ENCODE assay signal across 13 cellular contexts in the genomic region with DNA sequence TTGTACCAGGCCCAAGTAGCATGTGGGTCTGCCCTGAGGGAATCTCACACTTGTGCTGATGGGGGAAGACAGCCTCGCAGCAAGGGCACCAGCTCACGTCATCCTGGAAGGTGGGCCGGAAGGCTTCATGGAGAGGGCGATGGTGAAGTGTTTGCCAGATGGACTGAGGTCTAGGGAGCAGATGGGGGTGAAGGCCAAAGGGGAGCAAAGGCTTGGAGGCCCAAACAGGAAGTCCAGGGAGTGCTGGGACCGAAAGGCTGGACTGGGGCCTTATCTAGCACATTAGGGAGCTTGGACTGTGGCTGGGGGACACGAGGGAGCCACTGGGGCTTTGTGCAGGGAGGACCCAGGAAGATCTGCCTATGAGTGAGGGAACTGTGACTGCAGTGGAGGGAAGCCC. TPM values are rescaled to one million over a fixed set of nuclear protein-coding genes. Genes with fewer than 3 reads are reported as not detected.
DNase-seq lines count a peak whose midpoint lies in the region; ATAC-seq and TF ChIP-seq lines count a peak whose summit lies in the region.
"Had no signal": no experiment of that assay in that cellular context is flagged by ENCODE, and none has a peak within 500 bp of the region (broad histone marks: within the 10 kb centered on the region; RNA-seq: fewer than 3 reads in every experiment).

No MANE protein-coding gene starts in this region.

- POLR2A ChIA-PET in WTC11 (lab: Charles Lee): no interaction called here

- CTCF ChIA-PET in WTC11 (lab: Charles Lee): interaction anchor here (1.3 to 6.8 kb wide), 8 partner anchors 8 to 231 kb away, joined by 3 to 143 read pairs (median 8); a partner anchor contains a TSS

- DNase-seq in activated naive CD8-positive, alpha-beta T cell treated with anti-CD3 and anti-CD28 coated beads for 36 hours: no peak
- no peak for DNase-seq in WTC11 (ENCODE audit: low spot score)
- no peak for DNase-seq in MV-4-11 (lab: John Stamatoyannopoulos, UW)
- no peak for DNase-seq in sciatic nerve (ENCODE audit: low spot score)
- DNase-seq: anterior cingulate cortex; foreskin fibroblast; NCI-H1105; stimulated activated CD4-positive, alpha-beta T cell treated with anti-CD3 and anti-CD28 coated beads, Interleukin-4, amount 100 ng/mL, for 1 hour; stomach had no signal

- H3K27ac Mint-ChIP-seq in activated naive CD8-positive, alpha-beta T cell: peak overlapping the region; percentile 41
- H3K27ac Mint-ChIP-seq in activated naive CD8-positive, alpha-beta T cell treated with anti-CD3 and anti-CD28 coated beads for 36 hours: no peak overlapping the region
- H3K27ac Mint-ChIP-seq in WTC11: no peak overlapping the region
- H3K27ac Mint-ChIP-seq in stimulated activated memory B cell treated with anti-CD40 and anti-IgM and Interleukin-4, amounts not matched to agents 10 μg/mL and 1 μg/mL and 100 μg/mL, for 72 hours: peak overlapping the region; percentile 96

- H3K4me3 Mint-ChIP-seq in activated naive CD8-positive, alpha-beta T cell: peak overlapping the region; percentile 53
- no peak overlapping the region for H3K4me3 Mint-ChIP-seq in activated naive CD8-positive, alpha-beta T cell treated with anti-CD3 and anti-CD28 coated beads for 36 hours
- H3K4me3 Mint-ChIP-seq in WTC11: peak overlapping the region; percentile 64
- peak overlapping the region; percentile 80 for H3K4me3 Mint-ChIP-seq in stimulated activated memory B cell treated with anti-CD40 and anti-IgM and Interleukin-4, amounts not matched to agents 10 μg/mL and 1 μg/mL and 100 μg/mL, for 72 hours

- H3K9me3 Mint-ChIP-seq in activated naive CD8-positive, alpha-beta T cell (ENCODE audit: low read depth): no peaks in the 10 kb centered on the region
- no peaks in the 10 kb centered on the region for H3K9me3 Mint-ChIP-seq in activated naive CD8-positive, alpha-beta T cell treated with anti-CD3 and anti-CD28 coated beads for 36 hours
- H3K9me3 Mint-ChIP-seq in WTC11: no peaks in the 10 kb centered on the region
- no peaks in the 10 kb centered on the region for H3K9me3 Mint-ChIP-seq in stimulated activated memory B cell treated with anti-CD40 and anti-IgM and Interleukin-4, amounts not matched to agents 10 μg/mL and 1 μg/mL and 100 μg/mL, for 72 hours

- no peak for ATAC-seq in WTC11
- no peak for ATAC-seq in stimulated activated memory B cell treated with anti-CD40 and anti-IgM and Interleukin-4, amounts not matched to agents 10 μg/mL and 1 μg/mL and 100 μg/mL, for 72 hours
- ATAC-seq in sciatic nerve: no peak

- H3K27me3 Mint-ChIP-seq in activated naive CD8-positive, alpha-beta T cell: no peaks in the 10 kb centered on the region
- H3K27me3 Mint-ChIP-seq in activated naive CD8-positive, alpha-beta T cell treated with anti-CD3 and anti-CD28 coated beads for 36 hours: peaks cover 18% of the 10 kb centered on the region
- H3K27me3 Mint-ChIP-seq in WTC11 (ENCODE audit: low read depth): peaks cover 71% of the 10 kb centered on the region
- no peaks in the 10 kb centered on the region for H3K27me3 Mint-ChIP-seq in stimulated activated memory B cell treated with anti-CD40 and anti-IgM and Interleukin-4, amounts not matched to agents 10 μg/mL and 1 μg/mL and 100 μg/mL, for 72 hours

- H3K36me3 Mint-ChIP-seq in activated naive CD8-positive, alpha-beta T cell: no peaks in the 10 kb centered on the region
- H3K36me3 Mint-ChIP-seq in activated naive CD8-positive, alpha-beta T cell treated with anti-CD3 and anti-CD28 coated beads for 36 hours: peaks cover 5% of the 10 kb centered on the region
- no peaks in the 10 kb centered on the region for H3K36me3 Mint-ChIP-seq in WTC11
- H3K36me3 Mint-ChIP-seq in stimulated activated memory B cell treated with anti-CD40 and anti-IgM and Interleukin-4, amounts not matched to agents 10 μg/mL and 1 μg/mL and 100 μg/mL, for 72 hours: peaks cover 27% of the 10 kb centered on the region

- no peak for TF ChIP-seq CTCF in WTC11 (IDR thresholded peaks at IDR 0.05)

- intact Hi-C loops in sciatic nerve (cut with DNase I): loop anchor here (1.0 kb wide), 1 partner anchor 35 kb away; no protein-coding TSS in a partner anchor

- peaks cover 23% of the 10 kb centered on the region for H3K4me1 Mint-ChIP-seq in activated naive CD8-positive, alpha-beta T cell (ENCODE audit: low read depth)
- peaks cover 23% of the 10 kb centered on the region for H3K4me1 Mint-ChIP-seq in activated naive CD8-positive, alpha-beta T cell treated with anti-CD3 and anti-CD28 coated beads for 36 hours
- peaks cover 15% of the 10 kb centered on the region for H3K4me1 Mint-ChIP-seq in WTC11
- peaks cover 74% of the 10 kb centered on the region for H3K4me1 Mint-ChIP-seq in stimulated activated memory B cell treated with anti-CD40 and anti-IgM and Interleukin-4, amounts not matched to agents 10 μg/mL and 1 μg/mL and 100 μg/mL, for 72 hours

TF ChIP-seq in WTC11, 78 proteins besides CTCF, POLR2A, EP300 and RAD21:
- TF ChIP-seq, protein P1, sequence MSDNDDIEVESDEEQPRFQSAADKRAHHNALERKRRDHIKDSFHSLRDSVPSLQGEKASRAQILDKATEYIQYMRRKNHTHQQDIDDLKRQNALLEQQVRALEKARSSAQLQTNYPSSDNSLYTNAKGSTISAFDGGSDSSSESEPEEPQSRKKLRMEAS (CRISPR knock-in tag; IDR thresholded peaks at IDR 0.05): no peak
- TF ChIP-seq NFYB (CRISPR knock-in tag; conservative IDR thresholded peaks at IDR 0.05; ENCODE audit: low read depth): no peak
- TF ChIP-seq GRHL2 (CRISPR knock-in tag; IDR thresholded peaks at IDR 0.05; ENCODE audit: insufficient replicate concordance, severe bottlenecking): no peak
- TF ChIP-seq, protein P2, sequence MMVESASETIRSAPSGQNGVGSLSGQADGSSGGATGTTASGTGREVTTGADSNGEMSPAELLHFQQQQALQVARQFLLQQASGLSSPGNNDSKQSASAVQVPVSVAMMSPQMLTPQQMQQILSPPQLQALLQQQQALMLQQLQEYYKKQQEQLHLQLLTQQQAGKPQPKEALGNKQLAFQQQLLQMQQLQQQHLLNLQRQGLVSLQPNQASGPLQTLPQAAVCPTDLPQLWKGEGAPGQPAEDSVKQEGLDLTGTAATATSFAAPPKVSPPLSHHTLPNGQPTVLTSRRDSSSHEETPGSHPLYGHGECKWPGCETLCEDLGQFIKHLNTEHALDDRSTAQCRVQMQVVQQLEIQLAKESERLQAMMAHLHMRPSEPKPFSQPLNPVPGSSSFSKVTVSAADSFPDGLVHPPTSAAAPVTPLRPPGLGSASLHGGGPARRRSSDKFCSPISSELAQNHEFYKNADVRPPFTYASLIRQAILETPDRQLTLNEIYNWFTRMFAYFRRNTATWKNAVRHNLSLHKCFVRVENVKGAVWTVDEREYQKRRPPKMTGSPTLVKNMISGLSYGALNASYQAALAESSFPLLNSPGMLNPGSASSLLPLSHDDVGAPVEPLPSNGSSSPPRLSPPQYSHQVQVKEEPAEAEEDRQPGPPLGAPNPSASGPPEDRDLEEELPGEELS (CRISPR knock-in tag; IDR thresholded peaks at IDR 0.05): no peak
- no peak for TF ChIP-seq TCF7 (CRISPR knock-in tag; IDR thresholded peaks at IDR 0.05; ENCODE audit: low read depth)
- no peak for TF ChIP-seq ZNF263 (CRISPR knock-in tag; IDR thresholded peaks at IDR 0.05; ENCODE audit: low read depth)
- no peak for TF ChIP-seq FOXK1 (CRISPR knock-in tag; IDR thresholded peaks at IDR 0.05)
- TF ChIP-seq, protein P3, sequence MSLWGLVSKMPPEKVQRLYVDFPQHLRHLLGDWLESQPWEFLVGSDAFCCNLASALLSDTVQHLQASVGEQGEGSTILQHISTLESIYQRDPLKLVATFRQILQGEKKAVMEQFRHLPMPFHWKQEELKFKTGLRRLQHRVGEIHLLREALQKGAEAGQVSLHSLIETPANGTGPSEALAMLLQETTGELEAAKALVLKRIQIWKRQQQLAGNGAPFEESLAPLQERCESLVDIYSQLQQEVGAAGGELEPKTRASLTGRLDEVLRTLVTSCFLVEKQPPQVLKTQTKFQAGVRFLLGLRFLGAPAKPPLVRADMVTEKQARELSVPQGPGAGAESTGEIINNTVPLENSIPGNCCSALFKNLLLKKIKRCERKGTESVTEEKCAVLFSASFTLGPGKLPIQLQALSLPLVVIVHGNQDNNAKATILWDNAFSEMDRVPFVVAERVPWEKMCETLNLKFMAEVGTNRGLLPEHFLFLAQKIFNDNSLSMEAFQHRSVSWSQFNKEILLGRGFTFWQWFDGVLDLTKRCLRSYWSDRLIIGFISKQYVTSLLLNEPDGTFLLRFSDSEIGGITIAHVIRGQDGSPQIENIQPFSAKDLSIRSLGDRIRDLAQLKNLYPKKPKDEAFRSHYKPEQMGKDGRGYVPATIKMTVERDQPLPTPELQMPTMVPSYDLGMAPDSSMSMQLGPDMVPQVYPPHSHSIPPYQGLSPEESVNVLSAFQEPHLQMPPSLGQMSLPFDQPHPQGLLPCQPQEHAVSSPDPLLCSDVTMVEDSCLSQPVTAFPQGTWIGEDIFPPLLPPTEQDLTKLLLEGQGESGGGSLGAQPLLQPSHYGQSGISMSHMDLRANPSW (CRISPR knock-in tag; conservative IDR thresholded peaks at IDR 0.05; ENCODE audit: low read depth): no peak
- TF ChIP-seq, protein P4, sequence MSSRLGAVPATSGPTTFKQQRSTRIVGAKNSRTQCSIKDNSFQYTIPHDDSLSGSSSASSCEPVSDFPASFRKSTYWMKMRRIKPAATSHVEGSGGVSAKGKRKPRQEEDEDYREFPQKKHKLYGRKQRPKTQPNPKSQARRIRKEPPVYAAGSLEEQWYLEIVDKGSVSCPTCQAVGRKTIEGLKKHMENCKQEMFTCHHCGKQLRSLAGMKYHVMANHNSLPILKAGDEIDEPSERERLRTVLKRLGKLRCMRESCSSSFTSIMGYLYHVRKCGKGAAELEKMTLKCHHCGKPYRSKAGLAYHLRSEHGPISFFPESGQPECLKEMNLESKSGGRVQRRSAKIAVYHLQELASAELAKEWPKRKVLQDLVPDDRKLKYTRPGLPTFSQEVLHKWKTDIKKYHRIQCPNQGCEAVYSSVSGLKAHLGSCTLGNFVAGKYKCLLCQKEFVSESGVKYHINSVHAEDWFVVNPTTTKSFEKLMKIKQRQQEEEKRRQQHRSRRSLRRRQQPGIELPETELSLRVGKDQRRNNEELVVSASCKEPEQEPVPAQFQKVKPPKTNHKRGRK (CRISPR knock-in tag; IDR thresholded peaks at IDR 0.05; ENCODE audit: borderline replicate concordance): no peak

RNA-seq across cellular contexts. Expression of a gene that starts 1.2 kb away (rescaled TPM):
- 1 to 10 TPM; 2.2 to 2.3 TPM for total RNA-seq in activated naive CD8-positive, alpha-beta T cell treated with anti-CD3 and anti-CD28 coated beads for 36 hours
- total RNA-seq in WTC11 (2021): 2.8 to 3.6 TPM (median 2.8 TPM) in 3 replicates
- 1.2 TPM for total RNA-seq in sciatic nerve

RNA-seq across cellular contexts. Expression of a gene that starts 12.9 kb away (rescaled TPM):
- under 1 TPM; 0.56 to 0.68 TPM for total RNA-seq in activated naive CD8-positive, alpha-beta T cell treated with anti-CD3 and anti-CD28 coated beads for 36 hours
- total RNA-seq in WTC11 (2021): 2.1 to 2.4 TPM (median 2.2 TPM) in 3 replicates
- 0.40 TPM for total RNA-seq in sciatic nerve
- total RNA-seq: dermis microvascular lymphatic vessel endothelial cell, Peyer's patch, stomach had no signal

RNA-seq across cellular contexts. Expression of a gene that starts 19.1 kb away (rescaled TPM):
- 10 to 100 TPM; 70.5 to 76.5 TPM for total RNA-seq in activated naive CD8-positive, alpha-beta T cell treated with anti-CD3 and anti-CD28 coated beads for 36 hours
- total RNA-seq in WTC11 (2021): 40.3 to 43.7 TPM (median 41.7 TPM) in 3 replicates
- total RNA-seq in sciatic nerve: not detected

RNA-seq across cellular contexts. Expression of a gene that starts 41.4 kb away (rescaled TPM):
- under 1 TPM; 0.27 to 0.38 TPM for total RNA-seq in activated naive CD8-positive, alpha-beta T cell treated with anti-CD3 and anti-CD28 coated beads for 36 hours
- 19.5 to 25.3 TPM (median 24.0 TPM) in 3 replicates for total RNA-seq in WTC11 (2021)
- 35.5 TPM for total RNA-seq in sciatic nerve
- total RNA-seq: Peyer's patch had no signal

Comparison
In these comparisons a context has a peak if more than half of its experiments do, and no peak if none do; other contexts are left out.
1. H3K27ac Mint-ChIP-seq: peak in activated naive CD8-positive, alpha-beta T cell (single experiment) and stimulated activated memory B cell treated with anti-CD40 and anti-IgM and Interleukin-4, amounts not matched to agents 10 μg/mL and 1 μg/mL and 100 μg/mL, for 72 hours (single experiment); none in activated naive CD8-positive, alpha-beta T cell treated with anti-CD3 and anti-CD28 coated beads for 36 hours (single experiment) and WTC11 (single experiment).
2. RNA of a gene that starts 19.1 kb away (total RNA-seq): 70.5 to 76.5 TPM in activated naive CD8-positive, alpha-beta T cell treated with anti-CD3 and anti-CD28 coated beads for 36 hours and 40.3 to 43.7 TPM in WTC11; not detected in sciatic nerve (single experiment); every median in the first group is over 10 times any median in the second.